21 cellular contexts compared by ENCODE assay signal in genomic region chr3:40736943-40737342, GRCh38.
"Had no signal": no experiment of that assay in that cellular context is flagged by ENCODE, and none has a peak within 500 bp of the region (broad histone marks: within the 10 kb centered on the region; RNA-seq: fewer than 3 reads in every experiment).

No MANE protein-coding gene starts in this region.

- H3K36me3 ChIP-seq: adrenal gland, breast epithelium, SJSA1 had no signal

- H3K4me1 Mint-ChIP-seq: activated naive CD8-positive, alpha-beta T cell treated with anti-CD3 and anti-CD28 coated beads, Interleukin-2, amount 10 ng/mL, durations not matched to agents 7 days and 5 days had no signal

- H3K4me3 ChIP-seq: adrenal gland, breast epithelium, SJSA1 had no signal

- H3K4me3 Mint-ChIP-seq: activated CD8-positive, alpha-beta T cell treated with anti-CD3 and anti-CD28 coated beads, Interleukin-2, amount 10 ng/mL, durations not matched to agents 7 days and 5 days; activated naive CD8-positive, alpha-beta T cell treated with anti-CD3 and anti-CD28 coated beads, Interleukin-2, amount 10 ng/mL, durations not matched to agents 7 days and 5 days; T-helper 17 cell had no signal

- H3K27me3 Mint-ChIP-seq: T-helper 17 cell had no signal

- H3K27me3 ChIP-seq: adrenal gland, breast epithelium, SJSA1 had no signal

- H3K27ac ChIP-seq: adrenal gland, breast epithelium, SJSA1 had no signal

- H3K4me1 ChIP-seq: adrenal gland, SJSA1 had no signal

- H3K27ac Mint-ChIP-seq: activated CD8-positive, alpha-beta T cell treated with anti-CD3 and anti-CD28 coated beads, Interleukin-2, amount 10 ng/mL, durations not matched to agents 7 days and 5 days; activated naive CD8-positive, alpha-beta T cell treated with anti-CD3 and anti-CD28 coated beads, Interleukin-2, amount 10 ng/mL, durations not matched to agents 7 days and 5 days; T-helper 17 cell had no signal

- ATAC-seq: activated CD8-positive, alpha-beta T cell treated with anti-CD3 and anti-CD28 coated beads, Interleukin-2, amount 10 ng/mL, durations not matched to agents 7 days and 5 days; T-helper 17 cell had no signal

- H3K36me3 Mint-ChIP-seq: activated naive CD8-positive, alpha-beta T cell treated with anti-CD3 and anti-CD28 coated beads, Interleukin-2, amount 10 ng/mL, durations not matched to agents 7 days and 5 days had no signal

- H3K9me3 Mint-ChIP-seq: activated naive CD8-positive, alpha-beta T cell treated with anti-CD3 and anti-CD28 coated beads, Interleukin-2, amount 10 ng/mL, durations not matched to agents 7 days and 5 days had no signal

- H3K9me3 ChIP-seq: adrenal gland, breast epithelium, SJSA1 had no signal

- DNase-seq: activated CD4-positive, alpha-beta T cell treated with anti-CD3 and anti-CD28 coated beads for 48 hours; activated CD4-positive, alpha-beta T cell treated with anti-CD3 and anti-CD28 coated beads, Interleukin-2, amount 50 U/mL, for 4 hours; activated CD8-positive, alpha-beta memory T cell treated with anti-CD3 and anti-CD28 coated beads, Interleukin-2, amount 50 U/mL, for 48 hours; activated CD8-positive, alpha-beta T cell treated with anti-CD3 and anti-CD28 coated beads, Interleukin-2, amount 10 ng/mL, durations not matched to agents 7 days and 5 days; activated naive CD4-positive, alpha-beta T cell treated with anti-CD3 and anti-CD28 coated beads, Interleukin-2, amount 50 U/mL, for 16 hours; activated naive CD8-positive, alpha-beta T cell treated with anti-CD3 and anti-CD28 coated beads, Interleukin-2, amount 10 ng/mL, durations not matched to agents 7 days and 5 days; activated T-cell treated with anti-CD3 and anti-CD28 coated beads, Interleukin-2, amount 50 U/mL, for 1 hour; adrenal gland; anterior cingulate cortex; caudate nucleus; Karpas-422; NCI-H1694; NCI-H2029; NCI-H345; NCI-H510A treated with DMSO at 0.1 percent for 48 hours; NCI-H69; SHP77; T-helper 17 cell; T-helper 9 cell had no signal
